Comparison of ENCODE assay signal across 18 cellular contexts in genomic region chr3:59339818-59340217, GRCh38.
DNase-seq lines count a peak whose midpoint lies in the region; ATAC-seq, FAIRE-seq and TF ChIP-seq lines count a peak whose summit lies in the region.
"Had no signal": no experiment of that assay in that cellular context is flagged by ENCODE, and none has a peak within 500 bp of the region (broad histone marks: within the 10 kb centered on the region; RNA-seq: fewer than 3 reads in every experiment).

No MANE protein-coding gene starts in this region.

- no peak for TF ChIP-seq POLR2A in GM12878 (IDR thresholded peaks at IDR 0.05; ENCODE audit: low read depth, low read length)

- TF ChIP-seq CTCF in GM12865 (IDR thresholded peaks at IDR 0.05; ENCODE audit: insufficient read depth, low read depth, low read length, missing control alignments) = no peak
- TF ChIP-seq CTCF in GM12878 (IDR thresholded peaks at IDR 0.05 in 2 of 3, conservative IDR thresholded peaks at IDR 0.05 in 1 of 3; ENCODE audit: control insufficient read depth in 2 of 3, extremely low read depth in 1 of 3, insufficient read depth in 1 of 3, low read depth in 3 of 3, low read length in 3 of 3) = no peak
- TF ChIP-seq CTCF in osteoblast (IDR thresholded peaks at IDR 0.05; ENCODE audit: extremely low read depth, low read depth, low read length) = no peak

- no peak overlapping the region; the same call in 1 of the 2 replicates for H2AFZ ChIP-seq in GM12878 (ENCODE audit: control insufficient read depth, low read depth, low read length)
- H2AFZ ChIP-seq in osteoblast (ENCODE audit: low read length) = no peak overlapping the region
- H2AFZ ChIP-seq: GM23248, PC-9 had no signal

- H3K9me3 ChIP-seq in GM12878 (replicated peaks; ENCODE audit: control insufficient read depth, insufficient read depth, low read length) = no peaks in the 10 kb centered on the region
- no peaks in the 10 kb centered on the region for H3K9me3 ChIP-seq in osteoblast (ENCODE audit: low read depth, low read length)
- H3K9me3 ChIP-seq: SJSA1 had no signal

- no TSS peak for BruUV-seq in GM12878 (replicated peaks; lab: Mats Ljungman, UMichigan)

- H3K4me1 ChIP-seq in GM12878 (ENCODE audit: control insufficient read depth, insufficient read depth, low read length) = peaks cover 5% of the 10 kb centered on the region
- no peaks in the 10 kb centered on the region for H3K4me1 ChIP-seq in osteoblast (ENCODE audit: insufficient read depth, low read length)

- H3K4me3 ChIP-seq in GM12865 (ENCODE audit: low read depth, low read length) (no peak overlapping the region), GM12878 (no peak overlapping the region), osteoblast (ENCODE audit: insufficient read depth, low read length) (no peak overlapping the region)
- H3K4me3 ChIP-seq: GM23248, PC-9, SJSA1 had no signal

- H3K27ac ChIP-seq in GM12878 (ENCODE audit: control insufficient read depth, insufficient read depth) (no peak overlapping the region), osteoblast (ENCODE audit: low read depth, low read length) (no peak overlapping the region)
- H3K27ac ChIP-seq: C4-2B, GM23248, PC-9, SJSA1 had no signal

- TF ChIP-seq RAD21 in GM12878 (IDR thresholded peaks at IDR 0.05; ENCODE audit: insufficient read depth, low read depth, low read length) = no peak

- POLR2A ChIA-PET in GM12878 (lab: Charles Lee) = interaction anchor here (0.8 kb wide), 1 partner anchor 29 kb away, joined by 3 read pairs; no protein-coding TSS in a partner anchor

- no peak for TF ChIP-seq EP300 in GM12878 (IDR thresholded peaks at IDR 0.05; ENCODE audit: borderline replicate concordance in 1 of 2, control insufficient read depth in 1 of 2, low read depth in 2 of 2, low read length in 2 of 2)

- in situ Hi-C loops in GM12878 (cut with MboI) = no loop called here

- H3K4me2 ChIP-seq in GM12878 (ENCODE audit: control insufficient read depth, insufficient read depth) (no peak overlapping the region), osteoblast (ENCODE audit: insufficient read depth, low read length) (no peak overlapping the region)
- H3K4me2 ChIP-seq: PC-9 had no signal

- H3K27me3 ChIP-seq in GM12878 (replicated peaks in 1 of 2; ENCODE audit: control insufficient read depth in 2 of 2, insufficient read depth in 2 of 2, low read length in 1 of 2) (no peaks in the 10 kb centered on the region; a peak in 1 of 4 replicates), osteoblast (ENCODE audit: insufficient read depth, low read length) (no peaks in the 10 kb centered on the region)
- H3K27me3 ChIP-seq: SJSA1 had no signal

- intact Hi-C loops in GM12878 (cut with micrococcal nuclease; ENCODE audit: unreplicated experiment) = no loop called here

- CTCF ChIA-PET in GM12878 (lab: Yijun Ruan, JAX) = interaction anchor here (0.5 kb wide), 1 partner anchor 125 kb away, joined by 4 read pairs; no protein-coding TSS in a partner anchor

- no peak overlapping the region for H3K9ac ChIP-seq in GM12878 (ENCODE audit: control insufficient read depth, insufficient read depth, low read length)
- H3K9ac ChIP-seq: GM23248 had no signal

- H4K20me1 ChIP-seq in GM12878 (ENCODE audit: control insufficient read depth, insufficient read depth) (no peaks in the 10 kb centered on the region), osteoblast (ENCODE audit: insufficient read depth, low read length) (no peaks in the 10 kb centered on the region)

- RAD21 ChIA-PET in GM12878 (lab: Charles Lee; ENCODE audit: unreplicated experiment) = no interaction called here

- ATAC-seq in GM18868 (IDR thresholded peaks at IDR 0.05; ENCODE audit: unreplicated experiment) (peak; percentile 56), GM12878 (peak; percentile 26; the same call in 2 of the 3 replicates)

- no peaks in the 10 kb centered on the region for H3K79me2 ChIP-seq in GM12878 (ENCODE audit: control insufficient read depth, insufficient read depth, low read length)
- H3K79me2 ChIP-seq in osteoblast (ENCODE audit: insufficient read depth, low read length) = no peaks in the 10 kb centered on the region

- DNase-seq in GM12865 (ENCODE audit: low read depth) (peak; percentile 16), MV-4-11 (lab: John Stamatoyannopoulos, UW) (peak; percentile 24), GM12878 (ENCODE audit: low read depth, low spot score) (no peak), osteoblast (ENCODE audit: insufficient read length, low spot score, missing footprints) (no peak), RKO (ENCODE audit: low spot score) (no peak)
- DNase-seq in stimulated activated CD4-positive, alpha-beta T cell treated with anti-CD3 and anti-CD28 coated beads, Interleukin-4, amount 100 ng/mL, for 4 hours = no peak
- DNase-seq: COR-L47, GF-D8, GM23248, NCI-H1105, NCI-H1694, NCI-H2227 treated with DMSO at 0.1 percent for 48 hours, NCI-H524, PC-9, SW 1271 had no signal

- SMC1A ChIA-PET in GM12878 (lab: Charles Lee; ENCODE audit: uncharacterized antibody, unreplicated experiment) = interaction anchor here (1.0 to 1.4 kb wide), 5 partner anchors 12 to 101 kb away, joined by 3 to 5 read pairs (median 3); no protein-coding TSS in a partner anchor

- no peak for FAIRE-seq in GM12878 (lab: Jason Lieb, UNC)

- H3K36me3 ChIP-seq in GM12878 (ENCODE audit: control insufficient read depth in 2 of 2, insufficient read depth in 2 of 2, low read length in 1 of 2) = no peaks in the 10 kb centered on the region
- no peaks in the 10 kb centered on the region for H3K36me3 ChIP-seq in osteoblast (ENCODE audit: insufficient read depth, low read length)
- H3K36me3 ChIP-seq: SJSA1 had no signal

- 12% methylated on average over 3 of the region's 3 CpGs for WGBS in GM12878 (ENCODE audit: insufficient coverage, insufficient replicate concordance, low lambda C conversion rate, missing lambda C conversion rate)

TF ChIP-seq in GM12878, 131 proteins besides CTCF, POLR2A, EP300 and RAD21:
- TF ChIP-seq IKZF1 (conservative IDR thresholded peaks at IDR 0.05) (no peak), ZNF622 (IDR thresholded peaks at IDR 0.05) (no peak), YBX1 (IDR thresholded peaks at IDR 0.05) (no peak), ATF7 (IDR thresholded peaks at IDR 0.05; ENCODE audit: low read depth) (no peak), ZNF274 (IDR thresholded peaks at IDR 0.05; ENCODE audit: insufficient read depth, insufficient read length) (no peak), ELK1 (IDR thresholded peaks at IDR 0.05; ENCODE audit: low read depth, low read length) (no peak), EZH2 (IDR thresholded peaks at IDR 0.05; ENCODE audit: borderline replicate concordance, control insufficient read depth, low read depth, low read length) (no peak), USF1 (IDR thresholded peaks at IDR 0.05; ENCODE audit: borderline replicate concordance, extremely low read length, insufficient read depth, low read depth, low read length) (no peak), ESRRA (IDR thresholded peaks at IDR 0.05; ENCODE audit: low read length) (no peak), TARDBP (IDR thresholded peaks at IDR 0.05; ENCODE audit: borderline replicate concordance) (no peak), CREM (IDR thresholded peaks at IDR 0.05; ENCODE audit: low read depth) (no peak), YY1 (IDR thresholded peaks at IDR 0.05; ENCODE audit: low read depth, low read length) (no peak), SMC3 (IDR thresholded peaks at IDR 0.05; ENCODE audit: borderline replicate concordance, low read length) (no peak), CBX3 (IDR thresholded peaks at IDR 0.05; ENCODE audit: borderline replicate concordance, low read depth) (no peak), PML (IDR thresholded peaks at IDR 0.05; ENCODE audit: low read length) (no peak), HDAC6 (IDR thresholded peaks at IDR 0.05; ENCODE audit: unreplicated experiment) (no peak), ZSCAN29 (IDR thresholded peaks at IDR 0.05) (no peak), ZNF217 (IDR thresholded peaks at IDR 0.05) (no peak), RCOR1 (conservative IDR thresholded peaks at IDR 0.05; ENCODE audit: low read depth, low read length) (no peak)

Comparison
In these comparisons a context has a peak if more than half of its experiments do, and no peak if none do; other contexts are left out.
1. DNase-seq: peak in GM12865 (single experiment) and MV-4-11 (single experiment); none in GM12878 (single experiment), osteoblast (single experiment), stimulated activated CD4-positive, alpha-beta T cell treated with anti-CD3 and anti-CD28 coated beads, Interleukin-4, amount 100 ng/mL, for 4 hours (0 of 2) and RKO (single experiment).